ENCODE assay signal across 7 cellular contexts in the genomic region with DNA sequence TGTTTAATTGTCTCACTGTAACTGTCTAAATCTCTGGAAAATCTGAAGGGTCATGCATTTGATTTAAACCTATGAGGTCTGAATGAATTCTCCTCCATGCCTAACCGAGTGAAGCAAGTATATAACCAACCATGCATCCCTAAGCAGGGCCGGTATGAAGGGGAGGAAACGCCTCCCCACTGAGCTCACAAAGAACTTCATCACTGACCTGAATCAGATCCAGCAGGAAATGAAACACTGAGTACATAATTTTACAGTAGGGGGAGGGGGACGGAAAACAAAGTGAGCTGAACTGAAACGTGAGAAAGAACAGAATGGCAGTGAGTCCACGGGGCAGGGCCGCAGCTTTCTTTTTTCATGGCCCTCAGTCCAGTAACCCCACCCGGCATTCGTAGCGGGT.
DNase-seq lines count a peak whose midpoint lies in the region; TF ChIP-seq lines count a peak whose summit lies in the region.
"Not testable (repeated sequence)": the region's sequence is repeated elsewhere in the genome, so short reads cannot be mapped to it uniquely, and the experiment has no call there.

No MANE protein-coding gene starts in this region.

- not testable (repeated sequence) for H3K79me2 ChIP-seq in osteoblast (ENCODE audit: insufficient read depth, low read length)

- TF ChIP-seq CTCF in epithelial cell of proximal tubule (conservative IDR thresholded peaks at IDR 0.05; ENCODE audit: low read depth, low read length); osteoblast (IDR thresholded peaks at IDR 0.05; ENCODE audit: extremely low read depth, low read depth, low read length): not testable (repeated sequence)

- H3K4me2 ChIP-seq in osteoblast (ENCODE audit: insufficient read depth, low read length) = not testable (repeated sequence)

- H3K36me3 ChIP-seq in osteoblast (ENCODE audit: insufficient read depth, low read length) = not testable (repeated sequence)

- not testable (repeated sequence) for H2AFZ ChIP-seq in osteoblast (ENCODE audit: low read length)

- not testable (repeated sequence) for H4K20me1 ChIP-seq in osteoblast (ENCODE audit: insufficient read depth, low read length)

- H3K27me3 ChIP-seq in osteoblast (ENCODE audit: insufficient read depth, low read length) = not testable (repeated sequence)

- peak; percentile 41 for DNase-seq in DMS153 (lab: John Stamatoyannopoulos, UW)
- peak; percentile 13 for DNase-seq in HK-2 (ENCODE audit: unreplicated experiment)
- DNase-seq in NCI-H2196 treated with DMSO at 0.1 percent for 48 hours (lab: John Stamatoyannopoulos, UW; ENCODE audit: unreplicated experiment) = peak; percentile 4
- peak; percentile 12 for DNase-seq in RKO (ENCODE audit: low spot score)
- peak; percentile 63 for DNase-seq in astrocyte of the hippocampus (ENCODE audit: low read depth, low spot score)
- peak; percentile 90 for DNase-seq in epithelial cell of proximal tubule (ENCODE audit: low read depth)
- peak; percentile 2 for DNase-seq in osteoblast (ENCODE audit: insufficient read length, low spot score, missing footprints)

- not testable (repeated sequence) for H3K4me3 ChIP-seq in epithelial cell of proximal tubule (ENCODE audit: low read depth, low read length); osteoblast (ENCODE audit: insufficient read depth, low read length)

- H3K4me1 ChIP-seq in osteoblast (ENCODE audit: insufficient read depth, low read length) = not testable (repeated sequence)

- not testable (repeated sequence) for H3K27ac ChIP-seq in osteoblast (ENCODE audit: low read depth, low read length)

- not testable (repeated sequence) for H3K9me3 ChIP-seq in osteoblast (ENCODE audit: low read depth, low read length)

Comparison
In these comparisons a context has a peak if more than half of its experiments do, and no peak if none do; other contexts are left out.
1. DNase-seq: peak in every context shown above with its lines; median percentile 90 in epithelial cell of proximal tubule; 63 in astrocyte of the hippocampus; 41 in DMS153; 13 in HK-2; 12 in RKO; 4 in NCI-H2196 treated with DMSO at 0.1 percent for 48 hours; 2 in osteoblast.